Comparison of ENCODE assay signal across 2 cellular contexts in genomic region chr18:27149240-27149639, GRCh38. TPM values are rescaled to one million over a fixed set of nuclear protein-coding genes. Genes with fewer than 3 reads are reported as not detected.
"Had no signal": no experiment of that assay in that cellular context is flagged by ENCODE, and none has a peak within 500 bp of the region (broad histone marks: within the 10 kb centered on the region; RNA-seq: fewer than 3 reads in every experiment).

No MANE protein-coding gene starts in this region.

RNA-seq across cellular contexts. Expression of gene CHST9, which starts 35.9 kb away (rescaled TPM):
- total RNA-seq: G401, GM12878 had no signal
